9 cellular contexts compared by ENCODE assay signal in genomic region chr12:11228268-11228879, GRCh38. TPM values are rescaled to one million over a fixed set of nuclear protein-coding genes. Genes with fewer than 3 reads are reported as not detected.
DNase-seq lines count a peak whose midpoint lies in the region; ATAC-seq, FAIRE-seq and TF ChIP-seq lines count a peak whose summit lies in the region.
"Had no signal": no experiment of that assay in that cellular context is flagged by ENCODE, and none has a peak within 500 bp of the region (broad histone marks: within the 10 kb centered on the region; RNA-seq: fewer than 3 reads in every experiment).

No MANE protein-coding gene starts in this region.

- DNase-seq in CD1c-positive myeloid dendritic cell (ENCODE audit: extremely low spot score) = peak; percentile 41
- peak; percentile 2 for DNase-seq in GM18507 (ENCODE audit: extremely low spot score, insufficient read length, low read depth)
- DNase-seq in HuH-7.5 (ENCODE audit: low spot score) = peak; percentile 19
- DNase-seq in SHP77 treated with DMSO at 0.1 percent for 48 hours (lab: John Stamatoyannopoulos, UW) = peak; percentile 20
- peak; percentile 73 for DNase-seq in ecto neural progenitor cell (ENCODE audit: low spot score)
- DNase-seq in naive thymus-derived CD4-positive, alpha-beta T cell = peak in 7 of 9 donors; percentile 3 to 28 (median 19)
- no peak for DNase-seq in tibial nerve (ENCODE audit: low spot score in 2 of 2)
- no peak for DNase-seq in NCI-H2171 (lab: John Stamatoyannopoulos, UW)

- 40 to 53% methylated on average over 5 of the region's 5 CpGs for WGBS in tibial nerve, 2 donors

- no peak for TF ChIP-seq POLR2A in tibial nerve (IDR thresholded peaks at IDR 0.05)

- no peak overlapping the region for H3K4me3 Mint-ChIP-seq in naive thymus-derived CD4-positive, alpha-beta T cell

- H3K36me3 ChIP-seq in naive thymus-derived CD4-positive, alpha-beta T cell (ENCODE audit: control insufficient read depth in 2 of 3, insufficient read depth in 3 of 3, low read length in 3 of 3) = no peaks in the 10 kb centered on the region
- no peaks in the 10 kb centered on the region for H3K36me3 ChIP-seq in tibial nerve
- H3K36me3 ChIP-seq: neutrophil had no signal

- POLR2A ChIA-PET in naive thymus-derived CD4-positive, alpha-beta T cell (lab: Charles Lee) = no interaction called here

- peaks cover 0 to 2% (median 0%) of the 10 kb centered on the region in 7 donors for H3K4me1 Mint-ChIP-seq in naive thymus-derived CD4-positive, alpha-beta T cell

- H3K27me3 Mint-ChIP-seq in naive thymus-derived CD4-positive, alpha-beta T cell = peaks cover 0 to 4% (median 0%) of the 10 kb centered on the region in 5 donors

- no peak for ATAC-seq in naive thymus-derived CD4-positive, alpha-beta T cell

- peaks cover 0 to 9% (median 0%) of the 10 kb centered on the region in 11 donors for H3K9me3 Mint-ChIP-seq in naive thymus-derived CD4-positive, alpha-beta T cell

- no peak for TF ChIP-seq EP300 in tibial nerve (IDR thresholded peaks at IDR 0.05)

- peaks cover 0 to 8% (median 0%) of the 10 kb centered on the region in 5 donors for H3K36me3 Mint-ChIP-seq in naive thymus-derived CD4-positive, alpha-beta T cell

- H3K9me3 ChIP-seq in naive thymus-derived CD4-positive, alpha-beta T cell (ENCODE audit: control insufficient read depth in 2 of 3, low read length in 3 of 3) = no peaks in the 10 kb centered on the region
- H3K9me3 ChIP-seq in tibial nerve = peaks cover 0 to 23% (median 0%) of the 10 kb centered on the region in 4 donors
- H3K9me3 ChIP-seq: neutrophil had no signal

- FAIRE-seq in GM18507 (lab: Jason Lieb, UNC) = peak; percentile 82

- no peaks in the 10 kb centered on the region for H3K4me1 ChIP-seq in naive thymus-derived CD4-positive, alpha-beta T cell (ENCODE audit: control insufficient read depth in 2 of 2, insufficient read depth in 2 of 2, low read length in 2 of 2)
- no peaks in the 10 kb centered on the region for H3K4me1 ChIP-seq in tibial nerve

- no peaks in the 10 kb centered on the region for H3K27me3 ChIP-seq in naive thymus-derived CD4-positive, alpha-beta T cell (ENCODE audit: control insufficient read depth in 2 of 2, insufficient read depth in 2 of 2, low read length in 2 of 2)
- no peaks in the 10 kb centered on the region for H3K27me3 ChIP-seq in tibial nerve
- H3K27me3 ChIP-seq: neutrophil had no signal

- H3K4me3 ChIP-seq in naive thymus-derived CD4-positive, alpha-beta T cell (ENCODE audit: low read length) = no peak overlapping the region
- H3K4me3 ChIP-seq in tibial nerve = no peak overlapping the region

- no peak overlapping the region for H3K27ac ChIP-seq in naive thymus-derived CD4-positive, alpha-beta T cell (ENCODE audit: low read depth, low read length)
- H3K27ac ChIP-seq in tibial nerve = no peak overlapping the region
- H3K27ac ChIP-seq: neutrophil had no signal

- CTCF ChIA-PET in naive thymus-derived CD4-positive, alpha-beta T cell (lab: Charles Lee) = interaction anchor here (1.2 kb wide), 1 partner anchor 259 kb away, joined by 3 read pairs; no protein-coding TSS in a partner anchor

- peak in 1 of 5 experiments; percentile 13 for TF ChIP-seq CTCF in tibial nerve (IDR thresholded peaks at IDR 0.05)

- intact Hi-C loops in naive thymus-derived CD4-positive, alpha-beta T cell (cut with micrococcal nuclease) = loop anchor here in 1 of 2 donors (1.0 kb wide), 1 partner anchor 258 kb away; no protein-coding TSS in a partner anchor

- no peak overlapping the region for H3K27ac Mint-ChIP-seq in naive thymus-derived CD4-positive, alpha-beta T cell

RNA-seq across cellular contexts. Expression of gene PRB3, which starts 41.1 kb away (rescaled TPM):
- total RNA-seq in naive thymus-derived CD4-positive, alpha-beta T cell = not detected
- not detected for polyA plus RNA-seq in naive thymus-derived CD4-positive, alpha-beta T cell
- total RNA-seq in tibial nerve = not detected

RNA-seq across cellular contexts. Expression of gene TAS2R42, which starts 41.6 kb away (rescaled TPM):
- not detected for total RNA-seq in naive thymus-derived CD4-positive, alpha-beta T cell
- polyA plus RNA-seq in naive thymus-derived CD4-positive, alpha-beta T cell = not detected
- not detected for total RNA-seq in tibial nerve

RNA-seq across cellular contexts. Expression of gene SMIM10L1, which starts 57.4 kb away (rescaled TPM):
- total RNA-seq in naive thymus-derived CD4-positive, alpha-beta T cell = 10 to 100 TPM in 2 of 5 experiments, 1 to 10 TPM in 3; 7.8 to 12.9 (median 8.5) TPM
- polyA plus RNA-seq in naive thymus-derived CD4-positive, alpha-beta T cell = 10 to 100 TPM in 1 of 2 donors, 1 to 10 TPM in 1; 6.7 to 14.6 TPM
- total RNA-seq in tibial nerve = 1 to 10 TPM; 7.5 to 9.6 (median 8.1) TPM

Comparison
In these comparisons a context has a peak if more than half of its experiments do, and no peak if none do; other contexts are left out.
1. DNase-seq: peak in CD1c-positive myeloid dendritic cell (single experiment), GM18507 (single experiment), HuH-7.5 (single experiment), SHP77 treated with DMSO at 0.1 percent for 48 hours (single experiment), ecto neural progenitor cell (single experiment) and naive thymus-derived CD4-positive, alpha-beta T cell (7 of 9); none in tibial nerve (0 of 2) and NCI-H2171 (single experiment).